3 cellular contexts compared by ENCODE assay signal in genomic region chr13:63712159-63712558, GRCh38.
DNase-seq lines count a peak whose midpoint lies in the region; ATAC-seq, FAIRE-seq and TF ChIP-seq lines count a peak whose summit lies in the region.
"Not testable (repeated sequence)": the region's sequence is repeated elsewhere in the genome, so short reads cannot be mapped to it uniquely, and the experiment has no call there.

No MANE protein-coding gene starts in this region.

- not testable (repeated sequence) for TF ChIP-seq RAD21 in A549 (conservative IDR thresholded peaks at IDR 0.05 in 1 of 2, IDR thresholded peaks at IDR 0.05 in 1 of 2)

- TF ChIP-seq EP300 in A549 (IDR thresholded peaks at IDR 0.05): not testable (repeated sequence)

- H3K27me3 ChIP-seq in osteoblast (ENCODE audit: insufficient read depth, low read length): not testable (repeated sequence)

- TF ChIP-seq POLR2A in A549 (IDR thresholded peaks at IDR 0.05; ENCODE audit: low read length): not testable (repeated sequence)

- not testable (repeated sequence) for H3K4me3 ChIP-seq in A549; HEK293 (ENCODE audit: low read depth, low read length); osteoblast (ENCODE audit: insufficient read depth, low read length)

- H3K27ac ChIP-seq in A549; HEK293 (ENCODE audit: extremely low read depth, low read depth, low read length); osteoblast (ENCODE audit: low read depth, low read length): not testable (repeated sequence)

- FAIRE-seq in A549 (lab: Jason Lieb, UNC): not testable (repeated sequence)

- 55% methylated on average over 2 of the region's 2 CpGs for WGBS in A549 (ENCODE audit: missing lambda C conversion rate)

- CTCF ChIA-PET in A549 (lab: Yijun Ruan, JAX); HEK293 (lab: Yijun Ruan, JAX): not testable (repeated sequence)

- H3K79me2 ChIP-seq in osteoblast (ENCODE audit: insufficient read depth, low read length): not testable (repeated sequence)

- H3K4me2 ChIP-seq in A549; osteoblast (ENCODE audit: insufficient read depth, low read length): not testable (repeated sequence)

- H3K4me1 ChIP-seq in A549; HEK293 (ENCODE audit: control insufficient read depth, insufficient read depth, low read length); osteoblast (ENCODE audit: insufficient read depth, low read length): not testable (repeated sequence)

- not testable (repeated sequence) for DNase-seq in A549 (ENCODE audit: low read depth in 1 of 2, low spot score in 1 of 2)
- peak; percentile 17 for DNase-seq in osteoblast (ENCODE audit: insufficient read length, low spot score, missing footprints)

- POLR2A ChIA-PET in A549 (lab: Yijun Ruan, JAX); HEK293 (lab: Yijun Ruan, JAX): not testable (repeated sequence)

- not testable (repeated sequence) for TF ChIP-seq CTCF in A549 (IDR thresholded peaks at IDR 0.05); HEK293 (tag by site-specific recombination; IDR thresholded peaks at IDR 0.05); osteoblast (IDR thresholded peaks at IDR 0.05; ENCODE audit: extremely low read depth, low read depth, low read length)

- H3K9me3 ChIP-seq in A549; HEK293 (ENCODE audit: control insufficient read depth, insufficient read depth, low read depth, low read length); osteoblast (ENCODE audit: low read depth, low read length): not testable (repeated sequence)

- H3K36me3 ChIP-seq in HEK293 (ENCODE audit: control insufficient read depth in 2 of 2, insufficient read depth in 1 of 2, low read length in 2 of 2); osteoblast (ENCODE audit: insufficient read depth, low read length): not testable (repeated sequence)

- H4K20me1 ChIP-seq in osteoblast (ENCODE audit: insufficient read depth, low read length): not testable (repeated sequence)

- not testable (repeated sequence) for ATAC-seq in A549

- not testable (repeated sequence) for H2AFZ ChIP-seq in osteoblast (ENCODE audit: low read length)

TF ChIP-seq in A549, 52 proteins besides CTCF, POLR2A, EP300 and RAD21:
- peak; percentile 39 for TF ChIP-seq ZC3H11A (IDR thresholded peaks at IDR 0.05)

TF ChIP-seq in HEK293, 187 proteins besides CTCF, POLR2A, EP300 and RAD21:
- TF ChIP-seq ZNF202 (tag by site-specific recombination; IDR thresholded peaks at IDR 0.05; ENCODE audit: borderline replicate concordance): 0 out of 2 replicates have a peak, but pooled peaks have one; percentile 38
- peak; percentile 53 for TF ChIP-seq ZNF518A (tag by site-specific recombination; conservative IDR thresholded peaks at IDR 0.05; ENCODE audit: low read depth)
- 0 out of 2 replicates have a peak, but pooled peaks have one; percentile 17 for TF ChIP-seq REST (tag by site-specific recombination; IDR thresholded peaks at IDR 0.05)
- peak; percentile 55 for TF ChIP-seq ZNF426 (tag by site-specific recombination; IDR thresholded peaks at IDR 0.05)
- TF ChIP-seq ZNF555 (tag by site-specific recombination; conservative IDR thresholded peaks at IDR 0.05): 0 out of 2 replicates have a peak, but pooled peaks have one; percentile 27
- TF ChIP-seq ZBTB11 (tag by site-specific recombination; conservative IDR thresholded peaks at IDR 0.05; ENCODE audit: low read depth): peak; percentile 40; the same call in 1 of the 2 replicates
- TF ChIP-seq ZNF394 (tag by site-specific recombination; IDR thresholded peaks at IDR 0.05; ENCODE audit: borderline replicate concordance): peak; percentile 72; the same call in 1 of the 2 replicates
- TF ChIP-seq ZNF140 (tag by site-specific recombination; IDR thresholded peaks at IDR 0.05): peak; percentile 23; the same call in 1 of the 2 replicates
TF ChIP-seq in HEK293: peak in this region for 8; not testable (repeated sequence) for 179.
